Comparison of ENCODE assay signal across 30 cellular contexts in the genomic region with DNA sequence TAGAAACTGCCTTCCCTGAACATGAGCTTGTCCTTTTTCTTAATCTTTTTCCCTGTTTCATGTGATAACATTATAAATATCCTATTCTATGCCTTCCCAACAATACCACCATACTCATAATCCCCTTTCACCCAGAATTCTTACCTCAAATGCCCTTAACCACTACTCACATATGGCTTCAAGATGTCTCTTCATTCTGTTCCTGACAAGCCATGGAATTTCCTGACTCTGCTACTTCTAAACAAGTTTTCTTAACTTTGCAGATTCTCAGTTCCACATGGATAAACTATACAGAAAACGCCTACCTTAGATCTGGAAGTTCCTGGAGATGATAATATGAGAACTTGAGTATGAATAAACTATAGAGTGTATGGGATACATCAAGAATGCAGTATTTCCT.
"Had no signal": no experiment of that assay in that cellular context is flagged by ENCODE, and none has a peak within 500 bp of the region (broad histone marks: within the 10 kb centered on the region; RNA-seq: fewer than 3 reads in every experiment).

No MANE protein-coding gene starts in this region.

- H3K4me1 ChIP-seq: adrenal gland, body of pancreas, breast epithelium had no signal

- H3K27me3 ChIP-seq: adrenal gland, ascending aorta, body of pancreas, brain microvascular endothelial cell, breast epithelium, cardiac muscle cell had no signal

- H3K4me3 ChIP-seq: adrenal gland, ascending aorta, body of pancreas, breast epithelium, cardiac muscle cell had no signal

- H3K27ac ChIP-seq: adrenal gland, ascending aorta, body of pancreas, brain microvascular endothelial cell, breast epithelium, cardiac muscle cell had no signal

- H3K9me3 ChIP-seq: adrenal gland, ascending aorta, body of pancreas, breast epithelium had no signal

- DNase-seq: activated effector memory CD4-positive, alpha-beta T cell treated with anti-CD3 and anti-CD28 coated beads, Interleukin-2, amount 50 U/mL, for 16 hours; activated effector memory CD4-positive, alpha-beta T cell treated with Interleukin-2 at 50 U/mL for 16 hours; activated gamma-delta T cell; activated gamma-delta T cell treated with Interleukin-2 at 50 U/mL for 16 hours; activated naive CD4-positive, alpha-beta T cell; activated naive CD4-positive, alpha-beta T cell treated with anti-CD3 and anti-CD28 coated beads for 36 hours; activated naive CD4-positive, alpha-beta T cell treated with anti-CD3 and anti-CD28 coated beads, Interleukin-2, amount 10 ng/mL, durations not matched to agents 7 days and 5 days; activated naive CD4-positive, alpha-beta T cell treated with anti-CD3 and anti-CD28 coated beads, Interleukin-2, amount 50 U/mL, for 16 hours; activated naive CD4-positive, alpha-beta T cell treated with Interleukin-2 at 50 U/mL for 16 hours; activated naive CD8-positive, alpha-beta T cell treated with anti-CD3 and anti-CD28 coated beads for 36 hours; activated naive CD8-positive, alpha-beta T cell treated with anti-CD3 and anti-CD28 coated beads, Interleukin-2, amount 10 ng/mL, durations not matched to agents 7 days and 5 days; activated naive CD8-positive, alpha-beta T cell treated with anti-CD3 and anti-CD28 coated beads, Interleukin-2, amount 50 U/mL, for 24 hours; activated T-cell treated with anti-CD3 and anti-CD28 coated beads, Interleukin-2, amount 50 U/mL, for 1 hour; activated T-cell treated with anti-CD3 and anti-CD28 coated beads, Interleukin-2, amount 50 U/mL, for 24 hours; activated T-cell treated with anti-CD3 and anti-CD28 coated beads, Interleukin-2, amount 50 U/mL, for 4 hours; activated T-cell treated with anti-CD3 and anti-CD28 coated beads, Interleukin-2, amount 50 U/mL, for 48 hours; activated T-cell treated with anti-CD3 and anti-CD28 coated beads, Interleukin-2, amount 50 U/mL, for 72 hours; adrenal gland; amniotic stem cell; amygdala; anterior cingulate cortex; aorta; body of pancreas; brain microvascular endothelial cell; caudate nucleus; central memory CD4-positive, alpha-beta T cell; cerebellar nuclear complex had no signal

- H3K36me3 ChIP-seq: adrenal gland, ascending aorta, brain microvascular endothelial cell, breast epithelium, cardiac muscle cell had no signal
